Comparison of ENCODE assay signal across 2 cellular contexts in the genomic region with DNA sequence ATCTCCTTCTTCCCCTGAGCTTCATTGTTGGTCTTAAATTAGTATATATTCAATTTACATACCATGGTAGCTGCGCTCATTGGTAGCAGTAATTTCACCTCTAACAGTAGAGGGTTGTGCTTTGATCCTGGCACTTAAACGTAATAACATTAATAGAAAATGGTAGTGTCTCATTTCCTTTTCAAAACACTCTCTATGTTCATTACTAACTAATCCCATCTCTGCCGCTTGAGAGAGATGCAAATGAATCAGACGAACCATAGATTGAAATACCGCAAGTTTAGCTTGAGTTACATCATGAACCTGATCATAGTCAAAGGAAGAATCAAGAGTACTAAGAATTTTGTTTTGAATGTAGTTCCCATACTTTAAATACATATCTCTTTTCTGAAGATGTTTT.
TF ChIP-seq lines count a peak whose summit lies in the region.

No MANE protein-coding gene starts in this region.

TF ChIP-seq in GM12878, 131 proteins besides CTCF, POLR2A, EP300 and RAD21:
- TF ChIP-seq NBN (IDR thresholded peaks at IDR 0.05) (no peak), JUNB (IDR thresholded peaks at IDR 0.05) (peak; percentile 70), NFIC (IDR thresholded peaks at IDR 0.05; ENCODE audit: low read depth, low read length) (peak; percentile 36; the same call in 1 of the 2 replicates), RUNX3 (IDR thresholded peaks at IDR 0.05; ENCODE audit: low read length) (peak; percentile 77), SRF (IDR thresholded peaks at IDR 0.05; ENCODE audit: low read depth in 2 of 2, low read length in 2 of 2) (no peak)

TF ChIP-seq in WTC11, 78 proteins besides CTCF, POLR2A, EP300 and RAD21:
- TF ChIP-seq, protein P1, sequence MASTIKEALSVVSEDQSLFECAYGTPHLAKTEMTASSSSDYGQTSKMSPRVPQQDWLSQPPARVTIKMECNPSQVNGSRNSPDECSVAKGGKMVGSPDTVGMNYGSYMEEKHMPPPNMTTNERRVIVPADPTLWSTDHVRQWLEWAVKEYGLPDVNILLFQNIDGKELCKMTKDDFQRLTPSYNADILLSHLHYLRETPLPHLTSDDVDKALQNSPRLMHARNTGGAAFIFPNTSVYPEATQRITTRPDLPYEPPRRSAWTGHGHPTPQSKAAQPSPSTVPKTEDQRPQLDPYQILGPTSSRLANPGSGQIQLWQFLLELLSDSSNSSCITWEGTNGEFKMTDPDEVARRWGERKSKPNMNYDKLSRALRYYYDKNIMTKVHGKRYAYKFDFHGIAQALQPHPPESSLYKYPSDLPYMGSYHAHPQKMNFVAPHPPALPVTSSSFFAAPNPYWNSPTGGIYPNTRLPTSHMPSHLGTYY (CRISPR knock-in tag; IDR thresholded peaks at IDR 0.05), result no peak
- TF ChIP-seq FOXJ3 (CRISPR knock-in tag; IDR thresholded peaks at IDR 0.05; ENCODE audit: borderline replicate concordance), result no peak
- TF ChIP-seq HMGA2 (CRISPR knock-in tag; IDR thresholded peaks at IDR 0.05), result no peak
- TF ChIP-seq, protein P2, sequence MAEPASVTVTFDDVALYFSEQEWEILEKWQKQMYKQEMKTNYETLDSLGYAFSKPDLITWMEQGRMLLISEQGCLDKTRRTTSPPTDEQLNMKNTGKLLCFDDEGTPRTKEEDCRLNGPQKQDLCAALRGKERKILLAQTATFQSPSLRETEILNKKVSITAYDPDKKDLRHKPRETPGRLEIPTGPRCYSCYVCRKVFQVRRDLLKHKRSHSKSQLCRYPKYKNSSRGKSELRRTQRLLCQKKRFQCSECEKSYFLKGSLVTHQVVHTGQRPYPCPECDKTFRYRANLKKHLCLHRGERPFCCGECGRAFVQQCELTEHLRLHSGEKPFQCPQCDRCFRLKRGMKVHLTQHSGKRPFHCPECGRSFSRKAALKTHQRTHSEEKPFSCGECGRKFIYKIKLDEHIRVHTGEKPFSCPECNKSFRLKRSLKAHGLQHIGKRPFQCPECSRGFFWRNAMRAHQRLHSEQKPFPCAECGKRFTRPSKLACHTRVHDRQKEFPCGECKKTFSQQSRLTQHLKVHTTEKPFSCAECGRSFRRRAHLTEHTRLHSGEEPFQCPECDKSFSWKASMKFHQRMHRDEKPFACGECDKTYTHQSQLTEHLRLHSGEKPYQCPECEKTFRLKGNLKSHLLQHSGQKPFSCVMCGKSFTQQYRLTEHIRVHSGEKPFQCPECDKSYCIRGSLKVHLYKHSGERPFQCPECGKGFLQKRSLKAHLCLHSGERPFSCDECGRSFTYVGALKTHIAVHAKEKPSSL (CRISPR knock-in tag; conservative IDR thresholded peaks at IDR 0.05), result no peak
- no peak for TF ChIP-seq ZNF219 (CRISPR knock-in tag; IDR thresholded peaks at IDR 0.05; ENCODE audit: borderline replicate concordance)
- no peak for TF ChIP-seq CBFB (CRISPR knock-in tag; IDR thresholded peaks at IDR 0.05; ENCODE audit: low read depth)
- no peak for TF ChIP-seq SMAD4 (CRISPR knock-in tag; IDR thresholded peaks at IDR 0.05)
- TF ChIP-seq, protein P3, sequence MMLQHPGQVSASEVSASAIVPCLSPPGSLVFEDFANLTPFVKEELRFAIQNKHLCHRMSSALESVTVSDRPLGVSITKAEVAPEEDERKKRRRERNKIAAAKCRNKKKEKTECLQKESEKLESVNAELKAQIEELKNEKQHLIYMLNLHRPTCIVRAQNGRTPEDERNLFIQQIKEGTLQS (CRISPR knock-in tag; conservative IDR thresholded peaks at IDR 0.05), result no peak
